ENCODE assay signal across 23 cellular contexts in genomic region chr6:127107916-127108315, GRCh38. TPM values are rescaled to one million over a fixed set of nuclear protein-coding genes. Genes with fewer than 3 reads are reported as not detected.
"Had no signal": no experiment of that assay in that cellular context is flagged by ENCODE, and none has a peak within 500 bp of the region (broad histone marks: within the 10 kb centered on the region; RNA-seq: fewer than 3 reads in every experiment).

No MANE protein-coding gene starts in this region.

- ATAC-seq: activated CD4-positive, alpha-beta T cell treated with anti-CD3 and anti-CD28 coated beads for 36 hours; activated CD8-positive, alpha-beta memory T cell treated with anti-CD3 and anti-CD28 coated beads, Interleukin-2, amount 10 ng/mL, durations not matched to agents 7 days and 5 days had no signal

- H3K27ac ChIP-seq: coronary artery, Peyer's patch, RWPE1, SJCRH30, WERI-Rb-1 had no signal

- DNase-seq: activated CD4-positive, alpha-beta T cell treated with anti-CD3 and anti-CD28 coated beads for 36 hours; activated CD8-positive, alpha-beta memory T cell treated with anti-CD3 and anti-CD28 coated beads, Interleukin-2, amount 10 ng/mL, durations not matched to agents 7 days and 5 days; activated effector memory CD4-positive, alpha-beta T cell treated with Interleukin-2 at 50 U/mL for 16 hours; activated naive CD4-positive, alpha-beta T cell; activated T-cell treated with anti-CD3 and anti-CD28 coated beads, Interleukin-2, amount 50 U/mL, for 24 hours; aorta; central memory CD4-positive, alpha-beta T cell; MG63; NCI-H1105; NCI-H1436; NCI-H1694 treated with DMSO at 0.1 percent for 48 hours; NCI-H2029 treated with DMSO at 0.1 percent for 48 hours; NCI-H510A treated with DMSO at 0.1 percent for 48 hours; NCI-H69; Peyer's patch; Right ventricle myocardium superior; SJCRH30; SK-N-SH; T-helper 1 cell; WERI-Rb-1 had no signal

- H3K36me3 ChIP-seq: MG63, Peyer's patch, SJCRH30, WERI-Rb-1 had no signal

- H3K27me3 ChIP-seq: MG63, Peyer's patch, SJCRH30 had no signal

- H3K4me3 ChIP-seq: coronary artery, MG63, Peyer's patch, SJCRH30 had no signal

- FAIRE-seq: bronchial epithelial cell had no signal

- H3K4me1 ChIP-seq: Peyer's patch, SJCRH30 had no signal

- H3K9me3 ChIP-seq: MG63, Peyer's patch, SJCRH30, SK-N-SH had no signal

RNA-seq across cellular contexts. Expression of gene RSPO3, which starts 10.6 kb away (rescaled TPM):
- polyA plus RNA-seq: SK-N-SH had no signal
